8 cellular contexts compared by ENCODE assay signal in the genomic region with DNA sequence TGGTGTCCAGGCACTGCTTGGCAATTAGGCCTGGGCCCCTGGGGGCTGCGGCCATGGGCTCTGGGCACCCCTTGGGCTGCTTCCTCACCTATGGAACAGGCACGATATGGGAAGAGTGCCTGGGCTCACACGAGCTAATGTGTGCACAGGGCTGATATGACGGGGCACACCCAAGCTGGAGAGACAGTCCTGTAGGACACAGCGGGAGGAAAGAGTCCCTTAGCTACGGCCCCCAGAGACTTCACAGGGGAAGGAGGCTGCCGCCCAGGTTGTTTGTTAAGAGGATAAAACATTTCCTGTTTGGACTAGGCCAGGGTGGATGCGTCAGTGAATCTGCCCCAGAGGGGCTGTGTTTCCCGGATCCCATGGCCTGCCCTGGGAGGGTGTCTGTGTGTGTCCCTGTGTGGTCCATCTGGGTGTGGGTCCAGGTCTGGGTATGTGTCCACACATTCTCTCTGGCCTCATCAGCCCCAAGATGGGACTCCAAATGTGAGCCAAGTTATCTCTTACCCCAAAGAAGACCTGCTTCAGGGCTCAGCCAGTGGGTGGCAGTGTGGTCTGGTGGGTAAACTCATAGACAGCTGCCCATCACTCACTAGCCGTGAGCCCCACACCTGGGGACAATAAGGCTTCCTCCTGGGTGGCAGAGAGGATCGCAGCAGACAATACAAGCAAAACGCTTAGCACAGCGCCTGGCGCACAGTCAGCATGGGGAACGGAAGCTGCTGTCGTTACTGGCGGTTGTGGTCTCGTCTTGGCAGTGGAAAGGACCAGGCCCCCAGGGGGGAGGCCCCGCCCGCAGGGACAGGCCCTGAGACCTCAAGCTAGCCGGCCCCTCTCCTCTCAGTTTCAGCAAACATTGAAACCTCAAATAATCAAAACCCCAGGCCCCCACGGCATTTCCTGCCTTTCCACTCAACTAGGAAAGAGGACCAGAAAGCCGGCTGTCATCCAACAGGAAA. TPM values are rescaled to one million over a fixed set of nuclear protein-coding genes. Genes with fewer than 3 reads are reported as not detected.
DNase-seq lines count a peak whose midpoint lies in the region; ATAC-seq and TF ChIP-seq lines count a peak whose summit lies in the region.

No MANE protein-coding gene starts in this region.

- in situ Hi-C loops in transverse colon (cut with MboI; ENCODE audit: low pct_ligation_motif_present in 1 of 4, low pct_unique_long_range_greater_than_20kb in 1 of 4, low sequenced_read_pairs in 3 of 4), result no loop called here

- H3K27ac ChIP-seq in VCaP, result peak overlapping the region; percentile 10; the same call in 1 of the 2 replicates
- peak overlapping the region; percentile 54 for H3K27ac ChIP-seq in colonic mucosa
- peak overlapping the region; percentile 4 to 56 (median 48) for H3K27ac ChIP-seq in transverse colon

- H3K4me1 ChIP-seq in colonic mucosa, result no peaks in the 10 kb centered on the region
- peaks cover 0 to 21% (median 12%) of the 10 kb centered on the region in 4 donors for H3K4me1 ChIP-seq in transverse colon

- no peak for TF ChIP-seq EP300 in transverse colon (IDR thresholded peaks at IDR 0.05; ENCODE audit: low read depth)

- no peak for TF ChIP-seq POLR2A in transverse colon (IDR thresholded peaks at IDR 0.05)

- peak; percentile 71 for TF ChIP-seq CTCF in VCaP (conservative IDR thresholded peaks at IDR 0.05)
- TF ChIP-seq CTCF in colonic mucosa (IDR thresholded peaks at IDR 0.05), result no peak
- peak in 1 of 5 experiments; percentile 11 for TF ChIP-seq CTCF in transverse colon (IDR thresholded peaks at IDR 0.05)

- ATAC-seq in GM19468 (IDR thresholded peaks at IDR 0.05; ENCODE audit: extremely low read depth, unreplicated experiment), result peak; percentile 84

- no peaks in the 10 kb centered on the region for H3K9me3 ChIP-seq in colonic mucosa
- H3K9me3 ChIP-seq in transverse colon, result no peaks in the 10 kb centered on the region

- no peak overlapping the region for H3K4me3 ChIP-seq in colonic mucosa
- H3K4me3 ChIP-seq in transverse colon, result no peak overlapping the region

- peak overlapping the region; percentile 12 to 19 for H3K9ac ChIP-seq in colonic mucosa (ENCODE audit: low read depth in 2 of 2, low read length in 2 of 2)

- WGBS in transverse colon (ENCODE audit: low coverage in 1 of 2), 2 donors, result 20 to 49% methylated on average over 1 to 22 of the region's 23 CpGs

- intact Hi-C loops in colonic mucosa (cut with DNase I) (loop anchor here (5.0 kb wide), 1 partner anchor 120 kb away; no protein-coding TSS in a partner anchor), transverse colon (cut with DNase I; ENCODE audit: low total_unique reads) (no loop called here)

- H3K36me3 ChIP-seq in colonic mucosa (no peaks in the 10 kb centered on the region), transverse colon (no peaks in the 10 kb centered on the region)

- DNase-seq in EH (ENCODE audit: low read depth), result peak; percentile 30
- DNase-seq in HT1080 (ENCODE audit: low read depth), result peak; percentile 64
- peak; percentile 58 for DNase-seq in colonic mucosa
- peak; percentile 28 for DNase-seq in myocyte (ENCODE audit: low read depth)
- DNase-seq in transverse colon, result peak; percentile 59
- DNase-seq in NCI-H774 (lab: John Stamatoyannopoulos, UW), result no peak

- H3K27me3 ChIP-seq in colonic mucosa (peaks cover 16% of the 10 kb centered on the region), transverse colon (peaks cover 23% of the 10 kb centered on the region)

RNA-seq across cellular contexts. Expression of gene EMID1, which starts 3.2 kb away (rescaled TPM):
- 0.60 TPM in 1 of 2 replicates, not detected in the other for total RNA-seq in HT1080 (2014; rRNA removed; shearing (Covaris generic))
- polyA plus RNA-seq in HT1080 (2015; cell fraction: cytosol; rRNA removed), result 0.09 TPM in 1 of 2 replicates, not detected in the other
- polyA plus RNA-seq in HT1080 (2015; cell fraction: nucleus; rRNA removed), result 0.16 and 0.27 TPM in 2 replicates
- total RNA-seq in colonic mucosa, result 1 to 10 TPM; 4.4 TPM
- 2.3 and 4.0 TPM in 2 replicates for total RNA-seq in myocyte
- polyA plus RNA-seq in myocyte (2012), result 1.1 TPM
- total RNA-seq in transverse colon, result 10 to 100 TPM in 1 of 4 donors, 1 to 10 TPM in 1, under 1 TPM in 1, not detected in 1; 0.68 to 53.9 (median 1.9) TPM
